31 cellular contexts compared by ENCODE assay signal in genomic region chr14:53741379-53742225, GRCh38.
A peak's percentile ranks its signal among the peaks of the same experiment; 100 is the strongest.
DNase-seq lines count a peak whose midpoint lies in the region; ATAC-seq, FAIRE-seq and TF ChIP-seq lines count a peak whose summit lies in the region.
"Had no signal": no experiment of that assay in that cellular context is flagged by ENCODE, and none has a peak within 500 bp of the region (broad histone marks: within the 10 kb centered on the region; RNA-seq: fewer than 3 reads in every experiment).

No MANE protein-coding gene starts in this region.

- H3K79me2 ChIP-seq in GM23338 (replicated peaks; ENCODE audit: insufficient read depth) = no peaks in the 10 kb centered on the region
- H3K79me2 ChIP-seq in H1 (ENCODE audit: control insufficient read depth in 1 of 2, insufficient read depth in 2 of 2, low read length in 2 of 2) = no peaks in the 10 kb centered on the region

- H3K27ac ChIP-seq in GM23338 (ENCODE audit: low read depth) (peak overlapping the region; percentile 88), H1 (ENCODE audit: low read depth, low read length) (no peak overlapping the region), iPS-20b (ENCODE audit: low read length) (peak overlapping the region; percentile 24), right atrium auricular region (no peak overlapping the region)
- H3K27ac ChIP-seq: BLaER1, brain microvascular endothelial cell, esophagus muscularis mucosa, heart left ventricle, HL-60, ovary, right lobe of liver, thoracic aorta had no signal

- H3K23me2 ChIP-seq in H1 (ENCODE audit: low read depth, low read length) = no peaks in the 10 kb centered on the region

- H2AK5ac ChIP-seq in H1 (ENCODE audit: low read depth, low read length) = 0 out of 2 replicates have a peak overlapping the region, but pooled peaks have one; percentile 45

- peaks cover 42% of the 10 kb centered on the region for H3K4me1 Mint-ChIP-seq in GM23338
- H3K4me1 Mint-ChIP-seq: naive B cell had no signal

- H4K91ac ChIP-seq in H1 (replicated peaks; ENCODE audit: insufficient read length, low read length) = no peak overlapping the region

- peak overlapping the region; percentile 95; the same call in 1 of the 2 replicates for H2BK12ac ChIP-seq in H1 (ENCODE audit: low read depth, low read length)

- H3K36me3 ChIP-seq in GM23338 (ENCODE audit: insufficient read depth) = no peaks in the 10 kb centered on the region
- no peaks in the 10 kb centered on the region for H3K36me3 ChIP-seq in H1 (ENCODE audit: control insufficient read depth in 2 of 4, insufficient read depth in 4 of 4, low read length in 3 of 4)
- no peaks in the 10 kb centered on the region for H3K36me3 ChIP-seq in iPS-20b (ENCODE audit: insufficient read depth, low read depth, low read length)
- H3K36me3 ChIP-seq in right atrium auricular region = no peaks in the 10 kb centered on the region
- H3K36me3 ChIP-seq: BLaER1, brain microvascular endothelial cell, esophagus muscularis mucosa, heart left ventricle, ovary, right lobe of liver, thoracic aorta had no signal

- H2BK120ac ChIP-seq in H1 (replicated peaks; ENCODE audit: low read depth, low read length) = peak overlapping the region; percentile 52

- H3K23ac ChIP-seq in H1 (ENCODE audit: insufficient read length) = no peak overlapping the region

- peak overlapping the region; percentile 89; the same call in 1 of the 2 replicates for H2BK5ac ChIP-seq in H1 (ENCODE audit: low read depth, low read length)

- 0 out of 2 replicates have a peak, but pooled peaks cover 12% of the 10 kb centered on the region for H3K9me2 ChIP-seq in GM23338 (ENCODE audit: insufficient read depth)

- TF ChIP-seq RAD21 in Ishikawa (IDR thresholded peaks at IDR 0.05; ENCODE audit: low read depth) = no peak
- TF ChIP-seq RAD21 in H1 (IDR thresholded peaks at IDR 0.05 in 1 of 2, conservative IDR thresholded peaks at IDR 0.05 in 1 of 2; ENCODE audit: low read depth in 2 of 2, low read length in 2 of 2) = no peak

- H3K9ac ChIP-seq in H1 (replicated peaks in 1 of 4; ENCODE audit: extremely low read depth in 1 of 4, low read depth in 3 of 4, low read length in 3 of 4) (no peak overlapping the region), iPS-20b (ENCODE audit: low read depth, low read length) (no peak overlapping the region; the same call in 1 of the 2 replicates)
- H3K9ac ChIP-seq: BLaER1 had no signal

- H3K9me3 Mint-ChIP-seq in GM23338 = no peaks in the 10 kb centered on the region
- H3K9me3 Mint-ChIP-seq: T-helper 1 cell treated with Interleukin-12 subunit alpha and Interleukin-12 subunit beta and Interleukin-4 antibody, amounts not matched to agents 30 μg/mL and 1 μg/mL, for 36 hours had no signal

- H3K14ac ChIP-seq in H1 (ENCODE audit: insufficient read length) = no peak overlapping the region

- no peak overlapping the region for H3K4ac ChIP-seq in H1 (replicated peaks; ENCODE audit: insufficient read length, low read depth, low read length)

- H3K4me1 ChIP-seq in GM23338 (ENCODE audit: insufficient read depth) (peaks cover 31% of the 10 kb centered on the region), H1 (replicated peaks in 1 of 4; ENCODE audit: control insufficient read depth in 3 of 4, insufficient read depth in 4 of 4, low read length in 3 of 4) (peaks cover 3 to 13% (median 9%) of the 10 kb centered on the region in 4 experiments), iPS-20b (ENCODE audit: insufficient read depth, low read length) (peaks cover 31% of the 10 kb centered on the region), right atrium auricular region (no peaks in the 10 kb centered on the region)
- H3K4me1 ChIP-seq: BLaER1, heart left ventricle, right lobe of liver had no signal

- no peaks in the 10 kb centered on the region for H4K20me1 ChIP-seq in GM23338 (replicated peaks; ENCODE audit: insufficient read depth)
- no peaks in the 10 kb centered on the region for H4K20me1 ChIP-seq in H1 (replicated peaks in 1 of 2; ENCODE audit: control insufficient read depth in 1 of 2, insufficient read depth in 2 of 2, low read length in 2 of 2)
- H4K20me1 ChIP-seq: BLaER1 had no signal

- H3K27ac Mint-ChIP-seq in GM23338 = peak overlapping the region; percentile 89
- H3K27ac Mint-ChIP-seq: activated T-cell treated with anti-CD3 and anti-CD28 coated beads, Interleukin-2, amount 50 U/mL, for 24 hours; naive B cell; T-helper 1 cell treated with Interleukin-12 subunit alpha and Interleukin-12 subunit beta and Interleukin-4 antibody, amounts not matched to agents 30 μg/mL and 1 μg/mL, for 36 hours had no signal

- H2AFZ ChIP-seq in GM23338 (no peak overlapping the region), H1 (ENCODE audit: low read length) (no peak overlapping the region)

- POLR2A ChIA-PET in H1 (lab: Charles Lee; ENCODE audit: partially characterized antibody) = no interaction called here

- no peak overlapping the region for H3K4me3 Mint-ChIP-seq in GM23338
- H3K4me3 Mint-ChIP-seq: activated T-cell treated with anti-CD3 and anti-CD28 coated beads, Interleukin-2, amount 50 U/mL, for 24 hours; naive B cell; T-helper 1 cell treated with Interleukin-12 subunit alpha and Interleukin-12 subunit beta and Interleukin-4 antibody, amounts not matched to agents 30 μg/mL and 1 μg/mL, for 36 hours had no signal

- no peaks in the 10 kb centered on the region for H3K79me1 ChIP-seq in H1 (ENCODE audit: low read depth, low read length)

- peak overlapping the region; percentile 11; the same call in 1 of the 2 replicates for H3K18ac ChIP-seq in H1 (ENCODE audit: extremely low read depth, low read length)

- no peak overlapping the region for H4K8ac ChIP-seq in H1 (ENCODE audit: extremely low read depth, insufficient read depth, low read length)

- H3K9me3 ChIP-seq in H1 (ENCODE audit: insufficient read depth in 2 of 2, low read depth in 1 of 2, low read length in 1 of 2) (no peaks in the 10 kb centered on the region), iPS-20b (ENCODE audit: insufficient read depth, low read depth, low read length) (no peaks in the 10 kb centered on the region), right atrium auricular region (no peaks in the 10 kb centered on the region)
- H3K9me3 ChIP-seq: BLaER1, esophagus muscularis mucosa, heart left ventricle, ovary, right lobe of liver, thoracic aorta had no signal

- H3K27me3 ChIP-seq in GM23338 (ENCODE audit: insufficient read depth) (no peaks in the 10 kb centered on the region), H1 (replicated peaks in 1 of 4; ENCODE audit: control insufficient read depth in 3 of 4, extremely low read depth in 1 of 4, insufficient read depth in 3 of 4, low read length in 3 of 4) (no peaks in the 10 kb centered on the region), iPS-20b (ENCODE audit: insufficient read depth, low read length) (peaks cover 19% of the 10 kb centered on the region), right atrium auricular region (no peaks in the 10 kb centered on the region)
- H3K27me3 ChIP-seq: BLaER1, brain microvascular endothelial cell, esophagus muscularis mucosa, heart left ventricle, ovary, right lobe of liver had no signal

- no peaks in the 10 kb centered on the region for H3K27me3 Mint-ChIP-seq in GM23338 (ENCODE audit: insufficient read depth, low read depth, poor library complexity)
- H3K27me3 Mint-ChIP-seq: activated T-cell treated with anti-CD3 and anti-CD28 coated beads, Interleukin-2, amount 50 U/mL, for 24 hours; naive B cell had no signal

- no peak overlapping the region for H3K56ac ChIP-seq in H1 (replicated peaks; ENCODE audit: insufficient read length, low read depth, low read length)

- peak; percentile 86 for ATAC-seq in GM23338
- no peak for ATAC-seq in GM19452 (IDR thresholded peaks at IDR 0.05; ENCODE audit: unreplicated experiment)
- ATAC-seq: heart left ventricle, K562, left lobe of liver, right lobe of liver had no signal

- no peak for TF ChIP-seq POLR2A in H1 (IDR thresholded peaks at IDR 0.05; ENCODE audit: control extremely low read depth in 1 of 2, low read depth in 2 of 2, low read length in 2 of 2)

- peak overlapping the region; percentile 67; the same call in 1 of the 2 replicates for H2BK20ac ChIP-seq in H1 (ENCODE audit: low read length)

- peaks cover 8% of the 10 kb centered on the region for H3F3A ChIP-seq in GM23338 (replicated peaks; ENCODE audit: low read depth)

- CTCF ChIA-PET in H1 (lab: Charles Lee; ENCODE audit: partially characterized antibody) = interaction anchor here (0.6 to 1.5 kb wide), 4 partner anchors 115 to 606 kb away, joined by 3 to 7 read pairs (median 3); no protein-coding TSS in a partner anchor

- H3K4me3 ChIP-seq in GM23338 (peak overlapping the region; percentile 17), H1 (ENCODE audit: extremely low read depth in 1 of 4, insufficient read depth in 2 of 4, low read depth in 3 of 4, low read length in 4 of 4) (peak overlapping the region in 1 of 4 experiments; percentile 21; a peak in 1 of 8 replicates), iPS-20b (ENCODE audit: low read length) (peak overlapping the region; percentile 26; the same call in 1 of the 2 replicates), right atrium auricular region (no peak overlapping the region)
- H3K4me3 ChIP-seq: BLaER1, esophagus muscularis mucosa, heart left ventricle, K562, ovary, right lobe of liver, thoracic aorta had no signal

- H4K5ac ChIP-seq in H1 (ENCODE audit: insufficient read length, low read depth, low read length) = no peak overlapping the region

- no peak for TF ChIP-seq CTCF in GM23338 (conservative IDR thresholded peaks at IDR 0.05; ENCODE audit: low read depth in 2 of 2)
- no peak for TF ChIP-seq CTCF in H1 (IDR thresholded peaks at IDR 0.05; ENCODE audit: control extremely low read depth in 1 of 3, insufficient read depth in 1 of 3, low read depth in 1 of 3, low read length in 3 of 3)
- no peak for TF ChIP-seq CTCF in right atrium auricular region (IDR thresholded peaks at IDR 0.05)

- FAIRE-seq in H1 (lab: Jason Lieb, UNC) = no peak
- FAIRE-seq: GM12891, K562 had no signal

- peak overlapping the region; percentile 3 for H3K4me2 ChIP-seq in GM23338
- H3K4me2 ChIP-seq in H1 (ENCODE audit: insufficient read depth in 1 of 2, low read depth in 2 of 2, low read length in 2 of 2) = peak overlapping the region; percentile 41 to 52; a peak in 3 of 4 replicates
- H3K4me2 ChIP-seq: BLaER1 had no signal

- TF ChIP-seq EP300 in Ishikawa (IDR thresholded peaks at IDR 0.05; ENCODE audit: borderline replicate concordance) (peak; percentile 70), H1 (IDR thresholded peaks at IDR 0.05; ENCODE audit: borderline replicate concordance in 1 of 2, low read depth in 2 of 2, low read length in 2 of 2) (no peak)

- no peak overlapping the region for H2BK15ac ChIP-seq in H1 (ENCODE audit: low read length)

- WGBS in H1 (ENCODE audit: extremely low coverage in 1 of 2, insufficient coverage in 1 of 2, insufficient read length in 1 of 2, insufficient replicate concordance in 2 of 2, low coverage in 1 of 2, low lambda C conversion rate in 2 of 2, missing lambda C conversion rate in 1 of 2), 2 experiments = 32% methylated on average over 5 of the region's 5 CpGs; no CpG with 5 or more reads in 1 of the 2 experiments

- H3K36me3 Mint-ChIP-seq in GM23338 (ENCODE audit: low read depth) = no peaks in the 10 kb centered on the region
- H3K36me3 Mint-ChIP-seq: naive B cell had no signal

- DNase-seq in GM23338 (ENCODE audit: low spot score) (no peak), H1 (ENCODE audit: low read depth in 1 of 2, low spot score in 2 of 2) (no peak), right atrium auricular region (ENCODE audit: low spot score) (no peak), middle frontal gyrus (ENCODE audit: extremely low spot score, low spot score) (no peak)
- no peak for DNase-seq in activated CD4-positive, alpha-beta T cell treated with anti-CD3 and anti-CD28 coated beads, Interleukin-2, amount 50 U/mL, for 4 hours
- DNase-seq: activated gamma-delta T cell treated with Interleukin-2 at 50 U/mL for 16 hours; activated T-cell treated with anti-CD3 and anti-CD28 coated beads, Interleukin-2, amount 50 U/mL, for 24 hours; brain microvascular endothelial cell; COR-L47; effector CD8-positive, alpha-beta T cell; heart left ventricle; naive B cell; NCI-H2227 treated with DMSO at 0.1 percent for 48 hours; NCI-H748 treated with DMSO at 0.1 percent for 48 hours; ovary; right lobe of liver; RPMI8226; stimulated activated CD4-positive, alpha-beta T cell treated with anti-CD3 and anti-CD28 coated beads, Interleukin-12 subunit alpha, Interleukin-12 subunit beta, amount 100 ng/mL, for 4 hours; stimulated activated CD4-positive, alpha-beta T cell treated with anti-CD3 and anti-CD28 coated beads, Interleukin-4, amount 100 ng/mL, for 4 hours; stimulated activated naive CD4-positive, alpha-beta T cell treated with Interleukin-2 at 50 U/mL for 16 hours had no signal

Comparison
In these comparisons a context has a peak if more than half of its experiments do, and no peak if none do; other contexts are left out.
1. H3K27ac ChIP-seq: peak in GM23338 (single experiment) and iPS-20b (single experiment); none in H1 (single experiment) and right atrium auricular region (0 of 2).
2. H3K4me3 ChIP-seq: peak in GM23338 (single experiment) and iPS-20b (single experiment); none in right atrium auricular region (0 of 2).